ENCODE assay signal across 1 cellular context in genomic region chr16:87238371-87238715, GRCh38.
TF ChIP-seq lines count a peak whose summit lies in the region.

No MANE protein-coding gene starts in this region.

TF ChIP-seq in HCT116, 20 proteins besides CTCF, POLR2A, EP300 and RAD21 (continued from another document):
- TF ChIP-seq REST (IDR thresholded peaks at IDR 0.05; ENCODE audit: low read depth) (no peak), ELF1 (IDR thresholded peaks at IDR 0.05; ENCODE audit: borderline replicate concordance, low read depth) (no peak), SP1 (IDR thresholded peaks at IDR 0.05; ENCODE audit: low read depth) (no peak), EGR1 (IDR thresholded peaks at IDR 0.05; ENCODE audit: low read depth) (no peak), YY1 (IDR thresholded peaks at IDR 0.05; ENCODE audit: extremely low read depth, insufficient replicate concordance, low read depth, low read length) (no peak), ZFX (IDR thresholded peaks at IDR 0.05) (no peak), SIN3A (IDR thresholded peaks at IDR 0.05; ENCODE audit: low read depth) (no peak), POLR2AphosphoS5 (IDR thresholded peaks at IDR 0.05; ENCODE audit: low read depth, low read length) (no peak), EZH2 (IDR thresholded peaks at IDR 0.05) (no peak), ZBTB33 (IDR thresholded peaks at IDR 0.05; ENCODE audit: extremely low read depth, insufficient replicate concordance, low read length) (no peak), ZNF274 (IDR thresholded peaks at IDR 0.05; ENCODE audit: low read depth, low read length) (no peak)
